20 cellular contexts compared by ENCODE assay signal in genomic region chr2:215751911-215752272, GRCh38.
DNase-seq lines count a peak whose midpoint lies in the region; ATAC-seq, FAIRE-seq and TF ChIP-seq lines count a peak whose summit lies in the region.
"Had no signal": no experiment of that assay in that cellular context is flagged by ENCODE, and none has a peak within 500 bp of the region (broad histone marks: within the 10 kb centered on the region; RNA-seq: fewer than 3 reads in every experiment).

No MANE protein-coding gene starts in this region.

- no peaks in the 10 kb centered on the region for H4K20me1 ChIP-seq in HepG2 (ENCODE audit: insufficient read depth, low read length)

- no peak for DNase-seq in HepG2 (ENCODE audit: low spot score)
- no peak for DNase-seq in right lobe of liver
- DNase-seq in mesenchymal stem cell: no peak
- no peak for DNase-seq in NCI-H524 treated with DMSO at 0.1 percent for 48 hours (lab: John Stamatoyannopoulos, UW)
- no peak for DNase-seq in dermis blood vessel endothelial cell
- DNase-seq in hepatic stellate cell (ENCODE audit: low spot score): no peak
- DNase-seq: 8988T; CD4-positive, alpha-beta T cell; GOT3; KG1; NCI-H1105 treated with DMSO at 0.1 percent for 48 hours; NCI-H1694 treated with DMSO at 0.1 percent for 48 hours; NCI-H510A; NCI-H774; OCI-M1 had no signal

- peak overlapping the region; percentile 55 for H4K8ac ChIP-seq in mesenchymal stem cell (ENCODE audit: low read length)

- TF ChIP-seq CTCF in HepG2 (CRISPR knock-in tag; IDR thresholded peaks at IDR 0.05) (no peak), right lobe of liver (IDR thresholded peaks at IDR 0.05) (no peak)

- WGBS in HepG2 (ENCODE audit: low lambda C conversion rate): 98% methylated on average over 3 of the region's 3 CpGs
- WGBS in right lobe of liver (ENCODE audit: insufficient coverage, low coverage, low lambda C conversion rate, missing lambda C conversion rate): 91% methylated on average over 3 of the region's 3 CpGs
- 72% methylated on average over 3 of the region's 3 CpGs for WGBS in mesenchymal stem cell

- no peak for FAIRE-seq in HepG2 (lab: Jason Lieb, UNC)
- FAIRE-seq: GM12878 had no signal

- H3K4me1 ChIP-seq in HepG2 (ENCODE audit: insufficient read depth, low read length) (peaks cover 75% of the 10 kb centered on the region), right lobe of liver (peaks cover 0 to 56% (median 19%) of the 10 kb centered on the region in 4 donors), mesenchymal stem cell (ENCODE audit: control insufficient read depth, insufficient read depth, low read depth, low read length) (peaks cover 16% of the 10 kb centered on the region)

- H2BK12ac ChIP-seq in mesenchymal stem cell (ENCODE audit: low read length in 2 of 2): peak overlapping the region in 1 of 2 experiments; percentile 45

- ATAC-seq in HepG2: no peak
- no peak for ATAC-seq in right lobe of liver
- ATAC-seq in SK-N-SH treated with all-trans-retinoic acid at 6 μM for 48 hours: peak; percentile 18
- no peak for ATAC-seq in HG03039 (IDR thresholded peaks at IDR 0.05; ENCODE audit: unreplicated experiment)
- ATAC-seq: GM12878, HCT116 had no signal

- intact Hi-C loops in HepG2 (cut with micrococcal nuclease; ENCODE audit: unreplicated experiment): loop anchor here (2.0 kb wide), 1 partner anchor 19 kb away; no protein-coding TSS in a partner anchor
- intact Hi-C loops in right lobe of liver (cut with DNase I): no loop called here

- no peak for TF ChIP-seq EP300 in HepG2 (IDR thresholded peaks at IDR 0.05; ENCODE audit: low read depth in 2 of 2, low read length in 2 of 2)
- TF ChIP-seq EP300 in HepG2 (CRISPR knock-in tag; IDR thresholded peaks at IDR 0.05; ENCODE audit: borderline replicate concordance): no peak

- TF ChIP-seq POLR2A in HepG2 (IDR thresholded peaks at IDR 0.05; ENCODE audit: insufficient read depth in 1 of 2, low read depth in 2 of 2, low read length in 2 of 2): no peak
- no peak for TF ChIP-seq POLR2A in right lobe of liver (IDR thresholded peaks at IDR 0.05)

- H2BK5ac ChIP-seq in mesenchymal stem cell (ENCODE audit: low read depth, low read length, poor library complexity, severe bottlenecking): no peak overlapping the region

- peak overlapping the region; percentile 30 for H2BK15ac ChIP-seq in mesenchymal stem cell (ENCODE audit: low read depth, poor library complexity, severe bottlenecking)

- CTCF ChIA-PET in HepG2 (lab: Yijun Ruan, JAX; ENCODE audit: low intra/inter-chr PET ratio, low total read pairs): no interaction called here

- H3K79me2 ChIP-seq in HepG2 (ENCODE audit: insufficient read depth, low read length): no peaks in the 10 kb centered on the region

- H3K36me3 ChIP-seq in HepG2 (replicated peaks in 1 of 2; ENCODE audit: control insufficient read depth in 1 of 2, insufficient read depth in 2 of 2, low read length in 2 of 2) (no peaks in the 10 kb centered on the region), right lobe of liver (no peaks in the 10 kb centered on the region), mesenchymal stem cell (ENCODE audit: control insufficient read depth in 1 of 2, insufficient read depth in 2 of 2, low read depth in 1 of 2, low read length in 2 of 2) (no peaks in the 10 kb centered on the region)

- no peaks in the 10 kb centered on the region for H3K27me3 ChIP-seq in HepG2 (ENCODE audit: control insufficient read depth in 1 of 2, insufficient read depth in 2 of 2, low read length in 2 of 2)
- no peaks in the 10 kb centered on the region for H3K27me3 ChIP-seq in right lobe of liver
- H3K27me3 ChIP-seq in mesenchymal stem cell (ENCODE audit: control insufficient read depth in 1 of 2, insufficient read depth in 1 of 2, low read length in 2 of 2): no peaks in the 10 kb centered on the region

- BruUV-seq in HepG2 (replicated peaks; lab: Mats Ljungman, UMichigan): no TSS peak

- in situ Hi-C loops in HepG2 (cut with HindIII; ENCODE audit: extremely low pct_ligation_motif_present, low pct_unique_long_range_greater_than_20kb): no loop called here

- no peaks in the 10 kb centered on the region for H3K9me3 ChIP-seq in HepG2 (ENCODE audit: low read length)
- no peaks in the 10 kb centered on the region for H3K9me3 ChIP-seq in right lobe of liver
- H3K9me3 ChIP-seq in mesenchymal stem cell (ENCODE audit: control insufficient read depth, low read length): no peaks in the 10 kb centered on the region

- H2AK5ac ChIP-seq in mesenchymal stem cell (ENCODE audit: low read length, severe bottlenecking): peak overlapping the region; percentile 71

- peak overlapping the region; percentile 56 for H4K91ac ChIP-seq in mesenchymal stem cell (ENCODE audit: low read length)

- H3K4ac ChIP-seq in mesenchymal stem cell (ENCODE audit: low read depth in 1 of 2, low read length in 2 of 2): no peak overlapping the region

- H3K18ac ChIP-seq in mesenchymal stem cell (ENCODE audit: low read depth in 1 of 2, low read length in 2 of 2): peak overlapping the region; percentile 25 to 56

- no peak for TF ChIP-seq RAD21 in HepG2 (CRISPR knock-in tag; IDR thresholded peaks at IDR 0.05)

- H3K4me2 ChIP-seq in HepG2 (ENCODE audit: low read depth, low read length): no peak overlapping the region
- H3K4me2 ChIP-seq in mesenchymal stem cell (ENCODE audit: low read length, poor library complexity, severe bottlenecking): no peak overlapping the region

- no peak overlapping the region for H2BK120ac ChIP-seq in mesenchymal stem cell (ENCODE audit: low read depth, low read length)

- no peak overlapping the region for H3K14ac ChIP-seq in mesenchymal stem cell (ENCODE audit: low read length in 2 of 2)

- H3K23ac ChIP-seq in mesenchymal stem cell (ENCODE audit: low read length in 2 of 2): no peak overlapping the region

- H3K27ac ChIP-seq in HepG2 (ENCODE audit: extremely low read length, insufficient read depth, low read length): no peak overlapping the region
- H3K27ac ChIP-seq in right lobe of liver: no peak overlapping the region
- H3K27ac ChIP-seq in mesenchymal stem cell (ENCODE audit: low read length, poor library complexity, severe bottlenecking): peak overlapping the region; percentile 92
- H3K27ac ChIP-seq: RWPE1 had no signal

- H3K79me1 ChIP-seq in mesenchymal stem cell (replicated peaks; ENCODE audit: low read length, poor library complexity, severe bottlenecking): no peaks in the 10 kb centered on the region

- POLR2A ChIA-PET in HepG2 (lab: Yijun Ruan, JAX): interaction anchor here (5.7 kb wide), 1 partner anchor 41 kb away, joined by 66 read pairs; no protein-coding TSS in a partner anchor

- H2AFZ ChIP-seq in HepG2 (ENCODE audit: low read length) (no peak overlapping the region), mesenchymal stem cell (ENCODE audit: low read depth, low read length) (no peak overlapping the region)

- H3K9ac ChIP-seq in HepG2 (ENCODE audit: insufficient read depth, low read depth, low read length) (no peak overlapping the region), mesenchymal stem cell (ENCODE audit: low read length) (peak overlapping the region; percentile 56)

- no peak overlapping the region for H3K4me3 ChIP-seq in HepG2 (replicated peaks in 1 of 3; ENCODE audit: insufficient read depth in 1 of 3, low read depth in 2 of 3, low read length in 3 of 3)
- no peak overlapping the region for H3K4me3 ChIP-seq in right lobe of liver
- H3K4me3 ChIP-seq in mesenchymal stem cell (ENCODE audit: insufficient read depth in 1 of 2, low read depth in 1 of 2, low read length in 2 of 2): no peak overlapping the region
- H3K4me3 ChIP-seq: GM12878 had no signal

TF ChIP-seq in HepG2, 621 proteins besides CTCF, POLR2A, EP300 and RAD21:
- TF ChIP-seq ZNF572 (CRISPR knock-in tag; IDR thresholded peaks at IDR 0.05) (peak; percentile 72; the same call in 1 of the 2 replicates), SETDB1 (CRISPR knock-in tag; IDR thresholded peaks at IDR 0.05; ENCODE audit: borderline replicate concordance) (0 out of 2 replicates have a peak, but pooled peaks have one; percentile 68), ZNF589 (CRISPR knock-in tag; conservative IDR thresholded peaks at IDR 0.05) (no peak)

TF ChIP-seq in SK-N-SH treated with all-trans-retinoic acid at 6 μM for 48 hours, 23 proteins besides CTCF, POLR2A, EP300 and RAD21 (continues in another document):
- TF ChIP-seq ARNTL (CRISPR knock-in tag; IDR thresholded peaks at IDR 0.05; ENCODE audit: borderline replicate concordance, low read depth): no peak
- TF ChIP-seq ESRRG (CRISPR knock-in tag; IDR thresholded peaks at IDR 0.05): no peak
- TF ChIP-seq PATZ1 (CRISPR knock-in tag; IDR thresholded peaks at IDR 0.05; ENCODE audit: borderline replicate concordance): no peak
- no peak for TF ChIP-seq TOX (CRISPR knock-in tag; IDR thresholded peaks at IDR 0.05; ENCODE audit: borderline replicate concordance)
- no peak for TF ChIP-seq BACH2 (CRISPR knock-in tag; IDR thresholded peaks at IDR 0.05; ENCODE audit: borderline replicate concordance)
- no peak for TF ChIP-seq ZFP30 (CRISPR knock-in tag; IDR thresholded peaks at IDR 0.05)
- no peak for TF ChIP-seq CREB5 (CRISPR knock-in tag; IDR thresholded peaks at IDR 0.05; ENCODE audit: low read depth)
- no peak for TF ChIP-seq SNAI2 (CRISPR knock-in tag; IDR thresholded peaks at IDR 0.05)
- no peak for TF ChIP-seq ZNF8 (CRISPR knock-in tag; IDR thresholded peaks at IDR 0.05)
- no peak for TF ChIP-seq RARB (CRISPR knock-in tag; IDR thresholded peaks at IDR 0.05)
